ENCODE assay signal across 8 cellular contexts in genomic region chr6:10722820-10723651, GRCh38. TPM values are rescaled to one million over a fixed set of nuclear protein-coding genes. Genes with fewer than 3 reads are reported as not detected.
DNase-seq lines count a peak whose midpoint lies in the region; ATAC-seq and TF ChIP-seq lines count a peak whose summit lies in the region.

Gene TMEM14C (plus strand): TSS chr6:10723070. CDS start chr6:10724614, 1,544 bp downstream.

- CTCF ChIA-PET in RWPE1 (lab: Yijun Ruan, JAX), result no interaction called here

- H3F3A ChIP-seq in GM23248 (ENCODE audit: insufficient read depth), result peaks cover 12% of the 10 kb centered on the region; the same call in 1 of the 2 replicates

- H4K20me1 ChIP-seq in DND-41 (ENCODE audit: insufficient read depth, low read length) (no peaks in the 10 kb centered on the region), GM23248 (ENCODE audit: insufficient read depth) (no peaks in the 10 kb centered on the region)

- H3K9me3 Mint-ChIP-seq in activated T-helper 2 cell treated with anti-CD3 and anti-CD28 coated beads, Interferon-gamma antibody, Interleukin-2, Interleukin-4, amounts not matched to agents 10 μg/mL and 5 μg/mL and 100 μg/mL, durations not matched to agents 14 hours and 24 hours and 36 hours, result peaks cover 11% of the 10 kb centered on the region
- no peaks in the 10 kb centered on the region for H3K9me3 Mint-ChIP-seq in natural killer cell

- no peak for TF ChIP-seq CTCF in DND-41 (IDR thresholded peaks at IDR 0.05; ENCODE audit: borderline replicate concordance, extremely low read depth, low read length, poor library complexity, severe bottlenecking)
- no peak for TF ChIP-seq CTCF in RWPE1 (conservative IDR thresholded peaks at IDR 0.05; ENCODE audit: low read depth)
- no peak for TF ChIP-seq CTCF in fibroblast of mammary gland (conservative IDR thresholded peaks at IDR 0.05; ENCODE audit: control insufficient read depth, insufficient read depth, low read depth, low read length)
- TF ChIP-seq CTCF in natural killer cell (IDR thresholded peaks at IDR 0.05), result no peak

- POLR2A ChIA-PET in RWPE1 (lab: Yijun Ruan, JAX; ENCODE audit: low non-redundant PET), result interaction anchor here (0.7 to 1.1 kb wide), 2 partner anchors 17 to 29 kb away, joined by 3 to 7 read pairs; partner anchors contain the start of genes C6orf52 and PAK1IP1

- DNase-seq in DND-41 (peak; percentile 95), GM23248 (peak; percentile 99), Kasumi-1 (lab: John Stamatoyannopoulos, UW) (peak; percentile 95 to 97), RWPE1 (ENCODE audit: low spot score) (peak; percentile 97), fibroblast of mammary gland (ENCODE audit: low read depth) (peak; percentile 99), natural killer cell (peak; percentile 59)
- peak; percentile 88 for DNase-seq in activated T-helper 2 cell treated with anti-CD3 and anti-CD28 coated beads, Interferon-gamma antibody, Interleukin-2, Interleukin-4, amounts not matched to agents 10 μg/mL and 5 μg/mL and 100 μg/mL, durations not matched to agents 14 hours and 24 hours and 36 hours (ENCODE audit: low spot score)
- peak; percentile 87 for DNase-seq in stimulated activated naive CD4-positive, alpha-beta T cell treated with Interleukin-2 at 50 U/mL for 16 hours (lab: John Stamatoyannopoulos, UW)

- H3K27me3 ChIP-seq in DND-41 (ENCODE audit: insufficient read depth, low read length, poor library complexity) (no peaks in the 10 kb centered on the region), GM23248 (replicated peaks; ENCODE audit: insufficient read depth) (no peaks in the 10 kb centered on the region)

- H3K4me1 ChIP-seq in DND-41 (ENCODE audit: insufficient read depth, low read length) (peaks cover 66% of the 10 kb centered on the region), GM23248 (ENCODE audit: insufficient read depth) (peaks cover 14% of the 10 kb centered on the region; the same call in 1 of the 2 replicates)

- intact Hi-C loops in activated T-helper 2 cell treated with anti-CD3 and anti-CD28 coated beads, Interferon-gamma antibody, Interleukin-2, Interleukin-4, amounts not matched to agents 10 μg/mL and 5 μg/mL and 100 μg/mL, durations not matched to agents 14 hours and 24 hours and 36 hours (cut with micrococcal nuclease), result loop anchor here (1.0 kb wide), 3 partner anchors 24 to 115 kb away; partner anchors contain the start of genes C6orf52, MAK, PAK1IP1 and TMEM14B
- intact Hi-C loops in natural killer cell (cut with micrococcal nuclease), result no loop called here

- H3K79me2 ChIP-seq in DND-41 (ENCODE audit: insufficient read depth, low read length), result peaks cover 51% of the 10 kb centered on the region
- H3K79me2 ChIP-seq in GM23248 (ENCODE audit: insufficient read depth), result peaks cover 49% of the 10 kb centered on the region

- H3K4me3 ChIP-seq in DND-41 (ENCODE audit: low read depth in 1 of 2, low read length in 2 of 2) (peak within 1 kb of the TSS; percentile 49 to 72), GM23248 (peak within 1 kb of the TSS; percentile 96), fibroblast of mammary gland (ENCODE audit: control insufficient read depth, low read depth, low read length) (peak within 1 kb of the TSS; percentile 86)

- peak within 1 kb of the TSS; percentile 87 for H3K4me3 Mint-ChIP-seq in activated T-helper 2 cell treated with anti-CD3 and anti-CD28 coated beads, Interferon-gamma antibody, Interleukin-2, Interleukin-4, amounts not matched to agents 10 μg/mL and 5 μg/mL and 100 μg/mL, durations not matched to agents 14 hours and 24 hours and 36 hours (ENCODE audit: low read depth)
- H3K4me3 Mint-ChIP-seq in natural killer cell, result peak within 1 kb of the TSS; percentile 90

- ATAC-seq in DND-41 (ENCODE audit: insufficient read depth, low read depth), result peak; percentile 87
- peak; percentile 52 to 73 (median 61) for ATAC-seq in natural killer cell

- H3K36me3 ChIP-seq in DND-41 (ENCODE audit: insufficient read depth, low read length) (peaks cover 23% of the 10 kb centered on the region), GM23248 (ENCODE audit: low read depth) (peaks cover 4% of the 10 kb centered on the region; the same call in 1 of the 2 replicates)

- peak within 1 kb of the TSS; percentile 92 for H3K27ac Mint-ChIP-seq in activated T-helper 2 cell treated with anti-CD3 and anti-CD28 coated beads, Interferon-gamma antibody, Interleukin-2, Interleukin-4, amounts not matched to agents 10 μg/mL and 5 μg/mL and 100 μg/mL, durations not matched to agents 14 hours and 24 hours and 36 hours
- H3K27ac Mint-ChIP-seq in natural killer cell, result peak within 1 kb of the TSS; percentile 61 to 89

- H3K4me2 ChIP-seq in DND-41 (ENCODE audit: insufficient read depth, low read length), result peak within 1 kb of the TSS; percentile 61
- peak within 1 kb of the TSS; percentile 85 for H3K4me2 ChIP-seq in GM23248 (ENCODE audit: unreplicated experiment)

- peak within 1 kb of the TSS; percentile 95 for H3K27ac ChIP-seq in DND-41 (ENCODE audit: low read length)
- peak within 1 kb of the TSS; percentile 77 for H3K27ac ChIP-seq in GM23248
- H3K27ac ChIP-seq in RWPE1, result peak within 1 kb of the TSS; percentile 93

- peaks cover 38% of the 10 kb centered on the region for H3K4me1 Mint-ChIP-seq in activated T-helper 2 cell treated with anti-CD3 and anti-CD28 coated beads, Interferon-gamma antibody, Interleukin-2, Interleukin-4, amounts not matched to agents 10 μg/mL and 5 μg/mL and 100 μg/mL, durations not matched to agents 14 hours and 24 hours and 36 hours (ENCODE audit: low read depth)
- H3K4me1 Mint-ChIP-seq in natural killer cell, result peaks cover 55 to 71% of the 10 kb centered on the region in 2 donors

- H2AFZ ChIP-seq in DND-41 (ENCODE audit: low read depth, low read length) (peak within 1 kb of the TSS; percentile 86), GM23248 (peak within 1 kb of the TSS; percentile 89)

- H3K9ac ChIP-seq in DND-41 (ENCODE audit: low read depth, low read length) (peak within 1 kb of the TSS; percentile 91), GM23248 (peak within 1 kb of the TSS; percentile 89)

- in situ Hi-C loops in GM23248 (cut with MboI), result no loop called here

- WGBS in GM23248 (ENCODE audit: low coverage in 1 of 2, low lambda C conversion rate in 2 of 2, missing lambda C conversion rate in 2 of 2), 2 experiments, result 0 to 1% methylated on average over 47 to 48 of the region's 56 CpGs

- H3K9me2 ChIP-seq in GM23248 (ENCODE audit: insufficient read depth), result no peaks in the 10 kb centered on the region

- H3K36me3 Mint-ChIP-seq in activated T-helper 2 cell treated with anti-CD3 and anti-CD28 coated beads, Interferon-gamma antibody, Interleukin-2, Interleukin-4, amounts not matched to agents 10 μg/mL and 5 μg/mL and 100 μg/mL, durations not matched to agents 14 hours and 24 hours and 36 hours (ENCODE audit: low read depth), result peaks cover 35% of the 10 kb centered on the region
- no peaks in the 10 kb centered on the region for H3K36me3 Mint-ChIP-seq in natural killer cell

- no peaks in the 10 kb centered on the region for H3K27me3 Mint-ChIP-seq in activated T-helper 2 cell treated with anti-CD3 and anti-CD28 coated beads, Interferon-gamma antibody, Interleukin-2, Interleukin-4, amounts not matched to agents 10 μg/mL and 5 μg/mL and 100 μg/mL, durations not matched to agents 14 hours and 24 hours and 36 hours (ENCODE audit: low read depth)
- H3K27me3 Mint-ChIP-seq in natural killer cell (ENCODE audit: low read depth in 2 of 2), result peaks cover 20 to 21% of the 10 kb centered on the region in 2 donors

- H3K9me3 ChIP-seq in DND-41 (ENCODE audit: insufficient read depth, low read length, severe bottlenecking) (peaks cover 7% of the 10 kb centered on the region), GM23248 (ENCODE audit: low read depth) (no peaks in the 10 kb centered on the region)

RNA-seq across cellular contexts. Expression of gene TMEM14C, which starts in this region (rescaled TPM):
- total RNA-seq in GM23248 (2014; rRNA removed; shearing (Covaris generic)), result 164 and 199 TPM in 2 replicates
- 256 and 272 TPM in 2 replicates for polyA plus RNA-seq in GM23248 (2016; fragmentation: Nextera tagmentation; extraction: Ambion mirVana)
- total RNA-seq in activated T-helper 2 cell treated with anti-CD3 and anti-CD28 coated beads, Interferon-gamma antibody, Interleukin-2, Interleukin-4, amounts not matched to agents 10 μg/mL and 5 μg/mL and 100 μg/mL, durations not matched to agents 14 hours and 24 hours and 36 hours, result 61.3 and 65.4 TPM in 2 replicates
- 10 to 100 TPM in 2 of 3 donors, 1 to 10 TPM in 1; 2.4 to 15.7 (median 14.3) TPM for total RNA-seq in natural killer cell

Comparison
In these comparisons a context has a peak if more than half of its experiments do, and no peak if none do; other contexts are left out.
1. Peak in every context shown above with its lines: DNase-seq, ATAC-seq, H3K4me3 ChIP-seq and H3K27ac ChIP-seq.